In the genomic region with DNA sequence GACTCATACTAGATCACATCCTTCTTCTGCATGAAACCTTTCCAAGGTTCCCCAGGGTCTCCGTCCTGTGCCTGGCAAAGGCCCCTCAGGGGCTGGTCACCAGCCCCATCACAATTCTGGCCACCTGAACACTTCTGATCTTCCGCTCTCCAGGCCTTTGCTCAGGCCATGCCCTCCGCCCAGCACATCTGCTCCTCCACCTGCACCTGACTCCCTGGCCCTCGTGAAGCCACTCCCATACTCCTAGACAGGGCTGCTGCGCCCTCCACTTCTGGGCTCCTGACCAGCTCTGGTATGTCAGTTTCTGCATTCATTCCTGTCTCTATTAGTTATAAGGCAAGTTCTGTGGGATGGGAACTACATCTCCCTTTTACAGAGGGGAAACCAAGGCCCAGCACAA, we compare ENCODE assay signal across 15 cellular contexts. TPM values are rescaled to one million over a fixed set of nuclear protein-coding genes. Genes with fewer than 3 reads are reported as not detected.
DNase-seq lines count a peak whose midpoint lies in the region; ATAC-seq, FAIRE-seq and TF ChIP-seq lines count a peak whose summit lies in the region.
"Had no signal": no experiment of that assay in that cellular context is flagged by ENCODE, and none has a peak within 500 bp of the region (broad histone marks: within the 10 kb centered on the region; RNA-seq: fewer than 3 reads in every experiment).

No MANE protein-coding gene starts in this region.

- H3K4me3 ChIP-seq in CD4-positive, alpha-beta memory T cell (ENCODE audit: low read length in 2 of 2) = no peak overlapping the region
- H3K4me3 ChIP-seq in Loucy (ENCODE audit: low read length, poor library complexity, severe bottlenecking) = no peak overlapping the region
- H3K4me3 ChIP-seq in astrocyte (ENCODE audit: insufficient read depth, low read depth, low read length) = no peak overlapping the region
- H3K4me3 ChIP-seq: suprapubic skin had no signal

- H3K4me2 ChIP-seq in Loucy (ENCODE audit: low read depth, low read length, poor library complexity, severe bottlenecking) (no peak overlapping the region), astrocyte (ENCODE audit: low read length) (no peak overlapping the region)

- H3K4me1 ChIP-seq in CD4-positive, alpha-beta memory T cell (ENCODE audit: insufficient read depth, low read length) = peaks cover 53% of the 10 kb centered on the region
- H3K4me1 ChIP-seq in Loucy (ENCODE audit: insufficient read depth, low read length, poor library complexity, severe bottlenecking) (peaks cover 31% of the 10 kb centered on the region), astrocyte (ENCODE audit: insufficient read depth, low read length) (peaks cover 22% of the 10 kb centered on the region)

- H3K79me2 ChIP-seq in Loucy (ENCODE audit: insufficient read depth, low read length) (peaks cover 27% of the 10 kb centered on the region), astrocyte (ENCODE audit: insufficient read depth, low read length) (peaks cover 23% of the 10 kb centered on the region)

- peaks cover 10% of the 10 kb centered on the region for H3F3A ChIP-seq in Loucy (ENCODE audit: low read depth)

- H3K27ac ChIP-seq in CD4-positive, alpha-beta memory T cell (ENCODE audit: low read depth, low read length) = no peak overlapping the region
- no peak overlapping the region for H3K27ac ChIP-seq in astrocyte (ENCODE audit: low read depth, low read length)
- H3K27ac ChIP-seq: suprapubic skin had no signal

- H3K27me3 Mint-ChIP-seq in CD4-positive, alpha-beta memory T cell = peaks cover 0 to 2% of the 10 kb centered on the region in 2 donors
- H3K27me3 Mint-ChIP-seq in astrocyte (ENCODE audit: low read depth, unreplicated experiment) (no peaks in the 10 kb centered on the region), nephron progenitor cell (ENCODE audit: low read depth, poor library complexity) (peaks cover 4% of the 10 kb centered on the region)
- H3K27me3 Mint-ChIP-seq: effector memory CD8-positive, alpha-beta T cell had no signal

- POLR2A ChIA-PET in CD4-positive, alpha-beta memory T cell (lab: Charles Lee; ENCODE audit: partially characterized antibody) = interaction anchor here (1.0 to 12.9 kb wide), 4 partner anchors 8 to 45 kb away, joined by 4 to 224 read pairs (median 32); a partner anchor contains a TSS

- H3K27ac Mint-ChIP-seq in CD4-positive, alpha-beta memory T cell = peak overlapping the region; percentile 12 to 95 (median 85)
- H3K27ac Mint-ChIP-seq in astrocyte (ENCODE audit: unreplicated experiment) (peak overlapping the region; percentile 9), nephron progenitor cell (peak overlapping the region; percentile 93)

- peaks cover 36 to 50% (median 43%) of the 10 kb centered on the region in 4 donors for H3K4me1 Mint-ChIP-seq in CD4-positive, alpha-beta memory T cell
- H3K4me1 Mint-ChIP-seq in astrocyte (ENCODE audit: low read depth, unreplicated experiment) (peaks cover 21% of the 10 kb centered on the region), nephron progenitor cell (peaks cover 69% of the 10 kb centered on the region)

- ATAC-seq in GM18909 (IDR thresholded peaks at IDR 0.05; ENCODE audit: poor library complexity, unreplicated experiment) = no peak
- ATAC-seq: effector memory CD8-positive, alpha-beta T cell had no signal

- H3K36me3 ChIP-seq in CD4-positive, alpha-beta memory T cell (ENCODE audit: insufficient read depth, low read length) = no peaks in the 10 kb centered on the region
- H3K36me3 ChIP-seq in Loucy (ENCODE audit: insufficient read depth, low read length) = no peaks in the 10 kb centered on the region
- no peaks in the 10 kb centered on the region for H3K36me3 ChIP-seq in astrocyte (ENCODE audit: insufficient read depth, low read length)
- H3K36me3 ChIP-seq: suprapubic skin had no signal

- no peak overlapping the region for H2AFZ ChIP-seq in Loucy (ENCODE audit: low read length)
- H2AFZ ChIP-seq in astrocyte (ENCODE audit: low read depth, low read length) = no peak overlapping the region

- H3K36me3 Mint-ChIP-seq in CD4-positive, alpha-beta memory T cell = peaks cover 0 to 10% of the 10 kb centered on the region in 2 donors
- H3K36me3 Mint-ChIP-seq in astrocyte (ENCODE audit: low read depth, unreplicated experiment) = peaks cover 1% of the 10 kb centered on the region
- no peaks in the 10 kb centered on the region for H3K36me3 Mint-ChIP-seq in nephron progenitor cell (ENCODE audit: low read depth)

- no peaks in the 10 kb centered on the region for H3K9me2 ChIP-seq in Loucy (replicated peaks; ENCODE audit: low read depth, low read length)

- peaks cover 22% of the 10 kb centered on the region for H4K20me1 ChIP-seq in Loucy (ENCODE audit: insufficient read depth, low read length, poor library complexity, severe bottlenecking)
- peaks cover 19% of the 10 kb centered on the region for H4K20me1 ChIP-seq in astrocyte (ENCODE audit: insufficient read depth, low read length)

- no peaks in the 10 kb centered on the region for H3K9me3 ChIP-seq in CD4-positive, alpha-beta memory T cell (ENCODE audit: control insufficient read depth in 1 of 2, low read length in 2 of 2)
- no peaks in the 10 kb centered on the region for H3K9me3 ChIP-seq in Loucy (ENCODE audit: insufficient read depth, low read depth, low read length)
- no peaks in the 10 kb centered on the region for H3K9me3 ChIP-seq in astrocyte (ENCODE audit: insufficient read depth, low read depth, low read length)
- H3K9me3 ChIP-seq: suprapubic skin had no signal

- DNase-seq in CD4-positive, alpha-beta memory T cell = no peak
- no peak for DNase-seq in astrocyte (ENCODE audit: low read depth)
- no peak for DNase-seq in nephron progenitor cell
- no peak for DNase-seq in cerebellar nuclear complex (lab: John Stamatoyannopoulos, UW)
- no peak for DNase-seq in islet precursor cell
- DNase-seq in GM19239 (ENCODE audit: insufficient read length, low spot score) = no peak
- DNase-seq: activated CD4-positive, alpha-beta T cell treated with anti-CD3 and anti-CD28 coated beads, Interleukin-2, amount 50 U/mL, for 4 hours; effector memory CD8-positive, alpha-beta T cell; NCI-H1092; NCI-H2227 treated with DMSO at 0.1 percent for 48 hours had no signal

- H3K27me3 ChIP-seq in CD4-positive, alpha-beta memory T cell (ENCODE audit: insufficient read depth, low read length) = no peaks in the 10 kb centered on the region
- H3K27me3 ChIP-seq in Loucy (ENCODE audit: insufficient read depth, low read length, poor library complexity, severe bottlenecking) (no peaks in the 10 kb centered on the region), astrocyte (ENCODE audit: insufficient read depth, low read length) (no peaks in the 10 kb centered on the region)
- H3K27me3 ChIP-seq: suprapubic skin had no signal

- peak overlapping the region in 6 of 8 donors; percentile 2 to 80 (median 24) for H3K4me3 Mint-ChIP-seq in CD4-positive, alpha-beta memory T cell
- H3K4me3 Mint-ChIP-seq in astrocyte (ENCODE audit: unreplicated experiment) (peak overlapping the region; percentile 55), nephron progenitor cell (peak overlapping the region; percentile 24)

- FAIRE-seq in astrocyte (lab: Jason Lieb, UNC) = no peak
- no peak for FAIRE-seq in GM19239 (lab: Jason Lieb, UNC)
- FAIRE-seq: frontal cortex, islet of Langerhans had no signal

- no peak for TF ChIP-seq CTCF in Loucy (conservative IDR thresholded peaks at IDR 0.05; ENCODE audit: low read length)
- no peak for TF ChIP-seq CTCF in astrocyte (IDR thresholded peaks at IDR 0.05; ENCODE audit: insufficient read depth, low read depth, low read length)
- TF ChIP-seq CTCF in nephron progenitor cell (IDR thresholded peaks at IDR 0.05) = no peak

- CTCF ChIA-PET in CD4-positive, alpha-beta memory T cell (lab: Charles Lee; ENCODE audit: partially characterized antibody) = interaction anchor here (2.6 kb wide), 2 partner anchors 10 to 35 kb away, joined by 24 to 41 read pairs; a partner anchor contains a TSS

- H3K9me3 Mint-ChIP-seq in CD4-positive, alpha-beta memory T cell = no peaks in the 10 kb centered on the region
- H3K9me3 Mint-ChIP-seq in astrocyte (ENCODE audit: unreplicated experiment) (no peaks in the 10 kb centered on the region), nephron progenitor cell (no peaks in the 10 kb centered on the region)
- H3K9me3 Mint-ChIP-seq: effector memory CD8-positive, alpha-beta T cell had no signal

- H3K9ac ChIP-seq in Loucy (ENCODE audit: low read depth, low read length, poor library complexity, severe bottlenecking) = peak overlapping the region; percentile 83
- H3K9ac ChIP-seq in astrocyte (ENCODE audit: low read length) = no peak overlapping the region

- intact Hi-C loops in CD4-positive, alpha-beta memory T cell (cut with micrococcal nuclease) = no loop called here

RNA-seq across cellular contexts. Expression of a gene that starts 1.9 kb away (rescaled TPM):
- total RNA-seq in CD4-positive, alpha-beta memory T cell = 1 to 10 TPM in 1 of 2 experiments, not detected in 1; 1.3 TPM
- polyA plus RNA-seq in CD4-positive, alpha-beta memory T cell = 1 to 10 TPM in 1 of 2 donors, not detected in 1; 1.1 TPM
- total RNA-seq in astrocyte = not detected in 2 replicates
- total RNA-seq: frontal cortex, suprapubic skin had no signal

RNA-seq across cellular contexts. Expression of a gene that starts 2.4 kb away (rescaled TPM):
- total RNA-seq in CD4-positive, alpha-beta memory T cell = 10 to 100 TPM; 47.0 to 55.3 TPM
- polyA plus RNA-seq in CD4-positive, alpha-beta memory T cell = 10 to 100 TPM in 1 of 2 donors, 1 to 10 TPM in 1; 8.5 to 16.1 TPM
- total RNA-seq in astrocyte = 50.3 and 50.8 TPM in 2 replicates

RNA-seq across cellular contexts. Expression of a gene that starts 9.6 kb away (rescaled TPM):
- 100 to 1,000 TPM; 198 to 206 TPM for total RNA-seq in CD4-positive, alpha-beta memory T cell
- polyA plus RNA-seq in CD4-positive, alpha-beta memory T cell = 100 to 1,000 TPM; 210 to 212 TPM
- total RNA-seq in astrocyte = 0.48 and 0.96 TPM in 2 replicates
- total RNA-seq: frontal cortex had no signal

RNA-seq across cellular contexts. Expression of a gene that starts 17.6 kb away (rescaled TPM):
- total RNA-seq in CD4-positive, alpha-beta memory T cell = 10 to 100 TPM; 72.9 to 79.4 TPM
- 10 to 100 TPM; 23.7 to 24.4 TPM for polyA plus RNA-seq in CD4-positive, alpha-beta memory T cell
- total RNA-seq in astrocyte = 58.8 TPM in 2 replicates

RNA-seq across cellular contexts. Expression of a gene that starts 22.5 kb away (rescaled TPM):
- 10 to 100 TPM; 15.8 to 16.7 TPM for total RNA-seq in CD4-positive, alpha-beta memory T cell
- polyA plus RNA-seq in CD4-positive, alpha-beta memory T cell = 10 to 100 TPM in 1 of 2 donors, 1 to 10 TPM in 1; 5.5 to 10.7 TPM
- total RNA-seq in astrocyte = 16.0 and 19.5 TPM in 2 replicates

Comparison
In these comparisons a context has a peak if more than half of its experiments do, and no peak if none do; other contexts are left out.
1. H3K27ac Mint-ChIP-seq: peak in every context shown above with its lines; median percentile 93 in nephron progenitor cell; 85 in CD4-positive, alpha-beta memory T cell; 9 in astrocyte.
2. RNA of a gene that starts 9.6 kb away (total RNA-seq): 198 to 206 TPM in CD4-positive, alpha-beta memory T cell; 0.48 to 0.96 TPM in astrocyte; every median in the first group is over 100 times any median in the second.
3. Peak in every context shown above with its lines, with median percentiles within 50 percentile points of each other: H3K4me3 Mint-ChIP-seq.